Comparison of ENCODE assay signal across 21 cellular contexts in the genomic region with DNA sequence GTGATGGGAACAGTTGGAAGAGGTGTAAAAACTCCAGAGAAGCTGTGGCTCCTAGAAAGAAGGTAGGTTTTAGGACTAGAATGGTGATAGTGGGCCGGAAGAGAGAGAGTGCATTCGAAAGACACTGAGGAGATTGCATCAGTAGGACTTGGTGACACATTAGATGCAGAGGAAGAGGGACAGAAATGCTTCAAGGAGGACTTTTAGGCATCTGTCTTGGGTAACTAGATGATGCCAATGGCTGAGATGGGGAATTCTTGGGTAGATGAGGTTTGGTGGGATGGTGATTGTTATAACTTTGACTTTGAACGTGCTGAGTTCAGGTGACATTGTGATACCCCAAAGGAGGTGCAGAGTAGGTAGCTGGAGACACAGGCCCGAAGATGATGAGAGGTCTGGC.
DNase-seq lines count a peak whose midpoint lies in the region; ATAC-seq and TF ChIP-seq lines count a peak whose summit lies in the region.
"Had no signal": no experiment of that assay in that cellular context is flagged by ENCODE, and none has a peak within 500 bp of the region (broad histone marks: within the 10 kb centered on the region; RNA-seq: fewer than 3 reads in every experiment).

No MANE protein-coding gene starts in this region.

- peak overlapping the region; percentile 56 for H3K27ac ChIP-seq in neutrophil
- H3K27ac ChIP-seq: C4-2B, hepatocyte, RWPE1, WERI-Rb-1 had no signal

- H3K4me1 ChIP-seq in neutrophil (ENCODE audit: control insufficient read depth in 1 of 2, insufficient read depth in 1 of 2, low read depth in 1 of 2, low read length in 1 of 2): peaks cover 9 to 17% of the 10 kb centered on the region in 2 experiments

- peaks cover 28% of the 10 kb centered on the region for H3K36me3 Mint-ChIP-seq in activated CD4-positive, alpha-beta T cell treated with anti-CD3 and anti-CD28 coated beads, Interleukin-2, amount 10 ng/mL, durations not matched to agents 7 days and 5 days (ENCODE audit: low read depth)
- H3K36me3 Mint-ChIP-seq in activated naive CD4-positive, alpha-beta T cell treated with anti-CD3 and anti-CD28 coated beads, Interleukin-2, amount 50 U/mL, for 72 hours: peaks cover 5 to 16% of the 10 kb centered on the region in 2 donors
- peaks cover 3% of the 10 kb centered on the region for H3K36me3 Mint-ChIP-seq in progenitor cell of endocrine pancreas (ENCODE audit: insufficient read depth)

- no peak overlapping the region for H3K4me3 Mint-ChIP-seq in activated CD4-positive, alpha-beta T cell treated with anti-CD3 and anti-CD28 coated beads, Interleukin-2, amount 10 ng/mL, durations not matched to agents 7 days and 5 days
- H3K4me3 Mint-ChIP-seq in progenitor cell of endocrine pancreas (ENCODE audit: low read depth): no peak overlapping the region

- peaks cover 58% of the 10 kb centered on the region for H3K4me1 Mint-ChIP-seq in activated CD4-positive, alpha-beta T cell treated with anti-CD3 and anti-CD28 coated beads, Interleukin-2, amount 10 ng/mL, durations not matched to agents 7 days and 5 days
- peaks cover 10% of the 10 kb centered on the region for H3K4me1 Mint-ChIP-seq in progenitor cell of endocrine pancreas (ENCODE audit: low read depth)

- peaks cover 18% of the 10 kb centered on the region for H3K36me3 ChIP-seq in neutrophil
- H3K36me3 ChIP-seq: upper lobe of left lung, WERI-Rb-1 had no signal

- TF ChIP-seq CTCF in neutrophil (IDR thresholded peaks at IDR 0.05) (no peak), progenitor cell of endocrine pancreas (IDR thresholded peaks at IDR 0.05; ENCODE audit: unreplicated experiment) (no peak), GM13977 (IDR thresholded peaks at IDR 0.05; ENCODE audit: extremely low read depth, insufficient read depth, missing control alignments) (no peak)

- no peaks in the 10 kb centered on the region for H3K9me3 Mint-ChIP-seq in activated CD4-positive, alpha-beta T cell treated with anti-CD3 and anti-CD28 coated beads, Interleukin-2, amount 10 ng/mL, durations not matched to agents 7 days and 5 days
- peaks cover 0 to 8% of the 10 kb centered on the region in 2 donors for H3K9me3 Mint-ChIP-seq in activated naive CD4-positive, alpha-beta T cell treated with anti-CD3 and anti-CD28 coated beads, Interleukin-2, amount 50 U/mL, for 72 hours
- H3K9me3 Mint-ChIP-seq in progenitor cell of endocrine pancreas (ENCODE audit: low read depth): no peaks in the 10 kb centered on the region

- POLR2A ChIA-PET in activated CD4-positive, alpha-beta T cell treated with anti-CD3 and anti-CD28 coated beads, Interleukin-2, amount 10 ng/mL, durations not matched to agents 7 days and 5 days (lab: Charles Lee): no interaction called here

- no peak overlapping the region for H3K4me3 ChIP-seq in neutrophil (ENCODE audit: low read depth in 1 of 2, low read length in 1 of 2)
- H3K4me3 ChIP-seq: hepatocyte, upper lobe of left lung had no signal

- no peaks in the 10 kb centered on the region for H3K27me3 ChIP-seq in neutrophil
- H3K27me3 ChIP-seq: hepatocyte, upper lobe of left lung had no signal

- H3K9me3 ChIP-seq in neutrophil: no peaks in the 10 kb centered on the region
- H3K9me3 ChIP-seq: upper lobe of left lung had no signal

- no peaks in the 10 kb centered on the region for H3K27me3 Mint-ChIP-seq in activated CD4-positive, alpha-beta T cell treated with anti-CD3 and anti-CD28 coated beads, Interleukin-2, amount 10 ng/mL, durations not matched to agents 7 days and 5 days
- no peaks in the 10 kb centered on the region for H3K27me3 Mint-ChIP-seq in progenitor cell of endocrine pancreas

- CTCF ChIA-PET in activated CD4-positive, alpha-beta T cell treated with anti-CD3 and anti-CD28 coated beads, Interleukin-2, amount 10 ng/mL, durations not matched to agents 7 days and 5 days (lab: Charles Lee): interaction anchor here (0.8 kb wide), 1 partner anchor 14 kb away, joined by 4 read pairs; no protein-coding TSS in a partner anchor

- ATAC-seq in activated naive CD4-positive, alpha-beta T cell treated with anti-CD3 and anti-CD28 coated beads, Interleukin-2, amount 50 U/mL, for 72 hours: peak in 1 of 2 donors; percentile 22
- no peak for ATAC-seq in HG03159 (IDR thresholded peaks at IDR 0.05; ENCODE audit: unreplicated experiment)
- ATAC-seq: HCT116 had no signal

- in situ Hi-C loops in GM13977 (cut with MboI; ENCODE audit: low pct_unique_long_range_greater_than_20kb, low sequenced_read_pairs, unreplicated experiment): no loop called here

- DNase-seq in activated CD4-positive, alpha-beta T cell treated with anti-CD3 and anti-CD28 coated beads, Interleukin-2, amount 10 ng/mL, durations not matched to agents 7 days and 5 days: no peak
- DNase-seq in activated CD4-positive, alpha-beta T cell treated with anti-CD3 and anti-CD28 coated beads for 4 hours: no peak
- peak; percentile 59 for DNase-seq in NCI-H460 (ENCODE audit: extremely low read depth, low read depth)
- no peak for DNase-seq in activated naive CD4-positive, alpha-beta T cell treated with anti-CD3 and anti-CD28 coated beads, Interleukin-2, amount 50 U/mL, for 72 hours (ENCODE audit: low spot score in 2 of 2)
- DNase-seq in progenitor cell of endocrine pancreas (ENCODE audit: low spot score, unreplicated experiment): no peak
- no peak for DNase-seq in GM13977 (ENCODE audit: low spot score)
- DNase-seq: activated CD8-positive, alpha-beta memory T cell treated with anti-CD3 and anti-CD28 coated beads, Interleukin-2, amount 50 U/mL, for 48 hours; amygdala; cerebellar nuclear complex; DMS79; NCI-H226; retina; stimulated activated naive CD4-positive, alpha-beta T cell; upper lobe of left lung; WERI-Rb-1 had no signal

- H3K27ac Mint-ChIP-seq in activated CD4-positive, alpha-beta T cell treated with anti-CD3 and anti-CD28 coated beads, Interleukin-2, amount 10 ng/mL, durations not matched to agents 7 days and 5 days: peak overlapping the region; percentile 79
- peak overlapping the region; percentile 50 to 64 for H3K27ac Mint-ChIP-seq in activated naive CD4-positive, alpha-beta T cell treated with anti-CD3 and anti-CD28 coated beads, Interleukin-2, amount 50 U/mL, for 72 hours
- H3K27ac Mint-ChIP-seq in progenitor cell of endocrine pancreas: no peak overlapping the region
